ENCODE assay signal across 19 cellular contexts in genomic region chr4:158202475-158202874, GRCh38. TPM values are rescaled to one million over a fixed set of nuclear protein-coding genes. Genes with fewer than 3 reads are reported as not detected.
DNase-seq lines count a peak whose midpoint lies in the region; ATAC-seq, FAIRE-seq and TF ChIP-seq lines count a peak whose summit lies in the region.
"Had no signal": no experiment of that assay in that cellular context is flagged by ENCODE, and none has a peak within 500 bp of the region (broad histone marks: within the 10 kb centered on the region; RNA-seq: fewer than 3 reads in every experiment).

No MANE protein-coding gene starts in this region.

- SMC1A ChIA-PET in GM12878 (lab: Charles Lee; ENCODE audit: uncharacterized antibody, unreplicated experiment), result no interaction called here

- H3K4me3 Mint-ChIP-seq in Caco-2 (ENCODE audit: unreplicated experiment) (no peak overlapping the region), nephron progenitor cell (no peak overlapping the region)
- H3K4me3 Mint-ChIP-seq: B cell; CD8-positive, alpha-beta memory T cell; HFFc6 had no signal

- peak overlapping the region; percentile 69 for H3K27ac Mint-ChIP-seq in Caco-2 (ENCODE audit: unreplicated experiment)
- no peak overlapping the region for H3K27ac Mint-ChIP-seq in nephron progenitor cell
- H3K27ac Mint-ChIP-seq: B cell; CD8-positive, alpha-beta memory T cell; HFFc6 had no signal

- peaks cover 1% of the 10 kb centered on the region; the same call in 1 of the 2 replicates for H3K36me3 ChIP-seq in Caco-2 (ENCODE audit: control insufficient read depth, insufficient read depth, low read length)
- no peaks in the 10 kb centered on the region for H3K36me3 ChIP-seq in GM12878 (ENCODE audit: control insufficient read depth in 2 of 2, insufficient read depth in 2 of 2, low read length in 1 of 2)

- H3K27me3 ChIP-seq in Caco-2 (replicated peaks; ENCODE audit: control insufficient read depth, insufficient read depth, low read length), result no peaks in the 10 kb centered on the region
- no peaks in the 10 kb centered on the region for H3K27me3 ChIP-seq in GM12878 (replicated peaks in 1 of 2; ENCODE audit: control insufficient read depth in 2 of 2, insufficient read depth in 2 of 2, low read length in 1 of 2)

- DNase-seq in Caco-2 (no peak), GM12878 (ENCODE audit: low read depth, low spot score) (no peak), medulla oblongata (ENCODE audit: extremely low spot score) (peak; percentile 64), nephron progenitor cell (no peak), foreskin fibroblast (no peak)
- DNase-seq: CD8-positive, alpha-beta memory T cell; DMS79 treated with DMSO at 0.1 percent for 48 hours; GOT3; HFFc6; KBM-7; NCI-H1105; NCI-H1694 treated with DMSO at 0.1 percent for 48 hours; NCI-H2107; NCI-H2227 treated with DMSO at 0.1 percent for 48 hours; NCI-H524; SIG-M5 had no signal

- no peak for TF ChIP-seq POLR2A in GM12878 (IDR thresholded peaks at IDR 0.05; ENCODE audit: low read depth, low read length)

- POLR2A ChIA-PET in Caco-2 (lab: Charles Lee), result no interaction called here
- POLR2A ChIA-PET in GM12878 (lab: Charles Lee), result no interaction called here

- FAIRE-seq in GM12878 (lab: Jason Lieb, UNC), result peak; percentile 49

- no peaks in the 10 kb centered on the region for H3K79me2 ChIP-seq in GM12878 (ENCODE audit: control insufficient read depth, insufficient read depth, low read length)

- H3K27me3 Mint-ChIP-seq in Caco-2 (ENCODE audit: insufficient read depth, unreplicated experiment) (no peaks in the 10 kb centered on the region), nephron progenitor cell (ENCODE audit: low read depth, poor library complexity) (no peaks in the 10 kb centered on the region)

- BruUV-seq in Caco-2 (replicated peaks; lab: Mats Ljungman, UMichigan) (no TSS peak), GM12878 (replicated peaks; lab: Mats Ljungman, UMichigan) (no TSS peak)

- H3K4me1 ChIP-seq in Caco-2 (no peaks in the 10 kb centered on the region), GM12878 (ENCODE audit: control insufficient read depth, insufficient read depth, low read length) (no peaks in the 10 kb centered on the region)

- H4K20me1 ChIP-seq in GM12878 (ENCODE audit: control insufficient read depth, insufficient read depth), result no peaks in the 10 kb centered on the region

- H3K9me3 ChIP-seq in Caco-2 (no peaks in the 10 kb centered on the region), GM12878 (replicated peaks; ENCODE audit: control insufficient read depth, insufficient read depth, low read length) (no peaks in the 10 kb centered on the region)

- TF ChIP-seq CTCF in Caco-2 (IDR thresholded peaks at IDR 0.05; ENCODE audit: insufficient read depth in 1 of 2, low read depth in 1 of 2, low read length in 1 of 2, severe bottlenecking in 1 of 2, unreplicated experiment in 1 of 2) (no peak), GM12878 (IDR thresholded peaks at IDR 0.05 in 2 of 3, conservative IDR thresholded peaks at IDR 0.05 in 1 of 3; ENCODE audit: control insufficient read depth in 2 of 3, extremely low read depth in 1 of 3, insufficient read depth in 1 of 3, low read depth in 3 of 3, low read length in 3 of 3) (no peak), nephron progenitor cell (IDR thresholded peaks at IDR 0.05) (no peak), foreskin fibroblast (IDR thresholded peaks at IDR 0.05; ENCODE audit: low read depth, low read length) (no peak)

- no peak overlapping the region for H3K9ac ChIP-seq in GM12878 (ENCODE audit: control insufficient read depth, insufficient read depth, low read length)

- intact Hi-C loops in Caco-2 (cut with micrococcal nuclease; ENCODE audit: unreplicated experiment), result no loop called here
- intact Hi-C loops in GM12878 (cut with micrococcal nuclease; ENCODE audit: unreplicated experiment), result no loop called here

- no peak overlapping the region for H3K27ac ChIP-seq in GM12878 (ENCODE audit: control insufficient read depth, insufficient read depth)

- no peak for TF ChIP-seq EP300 in GM12878 (IDR thresholded peaks at IDR 0.05; ENCODE audit: borderline replicate concordance in 1 of 2, control insufficient read depth in 1 of 2, low read depth in 2 of 2, low read length in 2 of 2)

- H3K36me3 Mint-ChIP-seq in Caco-2 (ENCODE audit: insufficient read depth, unreplicated experiment), result peaks cover 11% of the 10 kb centered on the region
- no peaks in the 10 kb centered on the region for H3K36me3 Mint-ChIP-seq in nephron progenitor cell (ENCODE audit: low read depth)
- H3K36me3 Mint-ChIP-seq: CD8-positive, alpha-beta memory T cell had no signal

- in situ Hi-C loops in GM12878 (cut with MboI), result no loop called here

- TF ChIP-seq RAD21 in GM12878 (IDR thresholded peaks at IDR 0.05; ENCODE audit: insufficient read depth, low read depth, low read length), result no peak

- RAD21 ChIA-PET in GM12878 (lab: Charles Lee; ENCODE audit: unreplicated experiment), result no interaction called here

- peaks cover 14% of the 10 kb centered on the region for H3K4me1 Mint-ChIP-seq in Caco-2 (ENCODE audit: low read depth, unreplicated experiment)
- H3K4me1 Mint-ChIP-seq in nephron progenitor cell, result no peaks in the 10 kb centered on the region
- H3K4me1 Mint-ChIP-seq: B cell; CD8-positive, alpha-beta memory T cell had no signal

- ATAC-seq in HG03378 (IDR thresholded peaks at IDR 0.05; ENCODE audit: unreplicated experiment), result peak; percentile 45
- no peak for ATAC-seq in GM12878
- no peak for ATAC-seq in GM21447 (IDR thresholded peaks at IDR 0.05; ENCODE audit: unreplicated experiment)

- no peak overlapping the region for H2AFZ ChIP-seq in GM12878 (ENCODE audit: control insufficient read depth, low read depth, low read length)

- CTCF ChIA-PET in Caco-2 (lab: Charles Lee) (no interaction called here), GM12878 (lab: Yijun Ruan, JAX) (no interaction called here)

- no peaks in the 10 kb centered on the region for H3K9me3 Mint-ChIP-seq in Caco-2 (ENCODE audit: unreplicated experiment)
- H3K9me3 Mint-ChIP-seq in nephron progenitor cell, result peaks cover 6% of the 10 kb centered on the region
- H3K9me3 Mint-ChIP-seq: HFFc6 had no signal

- no peak overlapping the region for H3K4me2 ChIP-seq in GM12878 (ENCODE audit: control insufficient read depth, insufficient read depth)

- WGBS in GM12878 (ENCODE audit: insufficient coverage, insufficient replicate concordance, low lambda C conversion rate, missing lambda C conversion rate), result 0% methylated on average over 1 of the region's 1 CpG

- no peak overlapping the region for H3K4me3 ChIP-seq in Caco-2 (ENCODE audit: low read depth, low read length)
- H3K4me3 ChIP-seq in GM12878, result no peak overlapping the region
- no peak overlapping the region for H3K4me3 ChIP-seq in foreskin fibroblast (ENCODE audit: low read depth in 1 of 2, low read length in 2 of 2)

TF ChIP-seq in GM12878, 131 proteins besides CTCF, POLR2A, EP300 and RAD21 (continues in another document):
- no peak for TF ChIP-seq SPI1 (IDR thresholded peaks at IDR 0.05; ENCODE audit: borderline replicate concordance, insufficient read depth, low read depth, low read length)

RNA-seq across cellular contexts. Expression of gene TMEM144, which starts 7.8 kb away (rescaled TPM):
- 15.5 and 17.9 TPM in 2 replicates for total RNA-seq in Caco-2 (2022)
- not detected in 2 replicates for total RNA-seq in GM12878 (2013; cell fraction: nucleolus; rRNA removed)
- 1.7 and 2.3 TPM in 2 replicates for total RNA-seq in GM12878 (2014; rRNA removed)
- total RNA-seq in GM12878 (2014; rRNA removed; fragmentation: Illumina TruSeq; extraction: Trizol), result 1.6 and 2.1 TPM in 2 replicates
- 1.8 and 2.6 TPM in 2 replicates for total RNA-seq in GM12878 (2021)
- polyA plus RNA-seq in GM12878 (2011; ENCODE audit: low read depth), result 0.55 TPM
- polyA plus RNA-seq in GM12878 (2011; rRNA removed), result 0.08 and 0.09 TPM in 2 replicates
- not detected in 2 replicates for polyA plus RNA-seq in GM12878 (2011; cell fraction: cytosol; rRNA removed)
- polyA plus RNA-seq in GM12878 (2011; cell fraction: nucleus; rRNA removed), result 0.21 and 0.32 TPM in 2 replicates
- polyA plus RNA-seq in GM12878 (2012), result 1.2 and 1.6 TPM in 2 replicates
- 1.5 and 1.7 TPM in 2 replicates for polyA plus RNA-seq in GM12878 (2014; fragmentation: Illumina TruSeq; extraction: Trizol)
- polyA plus RNA-seq in GM12878 (2014; fragmentation: Nextera tagmentation; extraction: Ambion mirVana), result 1 to 10 TPM in 1 of 2 experiments, under 1 TPM in 1; 0.80 to 1.0 TPM
- polyA plus RNA-seq in GM12878 (2014; rRNA removed), result 1.3 TPM in 2 replicates
- 1 to 10 TPM; 1.4 to 1.6 TPM for polyA plus RNA-seq in GM12878 (2016; fragmentation: Nextera tagmentation; extraction: Ambion mirVana)
- polyA minus RNA-seq in GM12878 (2011; rRNA and poly(A)+ RNA removed), result 0.29 and 0.52 TPM in 2 replicates
- not detected in 2 replicates for polyA minus RNA-seq in GM12878 (2011; cell fraction: cytosol; rRNA and poly(A)+ RNA removed)
- polyA minus RNA-seq in GM12878 (2011; cell fraction: nucleus; rRNA and poly(A)+ RNA removed), result 0.29 TPM in 1 of 2 replicates, not detected in the other
- polyA plus RNA-seq: CD8-positive, alpha-beta memory T cell had no signal

RNA-seq across cellular contexts. Expression of gene GASK1B, which starts 29.6 kb away (rescaled TPM):
- total RNA-seq in Caco-2 (2022), result 42.5 and 48.5 TPM in 2 replicates
- total RNA-seq in GM12878 (2013; cell fraction: nucleolus; rRNA removed), result not detected in 2 replicates
- total RNA-seq in GM12878 (2014; rRNA removed), result under 0.01 and 0.05 TPM in 2 replicates
- total RNA-seq in GM12878 (2014; rRNA removed; fragmentation: Illumina TruSeq; extraction: Trizol), result 0.09 TPM in 2 replicates
- total RNA-seq in GM12878 (2021), result 0.21 TPM in 2 replicates
- not detected for polyA plus RNA-seq in GM12878 (2011; ENCODE audit: low read depth)
- 0.05 and 0.13 TPM in 2 replicates for polyA plus RNA-seq in GM12878 (2011; rRNA removed)
- 0.05 and 0.07 TPM in 2 replicates for polyA plus RNA-seq in GM12878 (2011; cell fraction: cytosol; rRNA removed)
- polyA plus RNA-seq in GM12878 (2011; cell fraction: nucleus; rRNA removed), result 0.04 and 0.07 TPM in 2 replicates
- polyA plus RNA-seq in GM12878 (2012), result 0.07 and 0.17 TPM in 2 replicates
- 0.07 and 0.76 TPM in 2 replicates for polyA plus RNA-seq in GM12878 (2014; fragmentation: Illumina TruSeq; extraction: Trizol)
- under 1 TPM in 1 of 2 experiments, not detected in 1; 0.02 TPM for polyA plus RNA-seq in GM12878 (2014; fragmentation: Nextera tagmentation; extraction: Ambion mirVana)
- polyA plus RNA-seq in GM12878 (2014; rRNA removed), result 0.04 TPM in 1 of 2 replicates, not detected in the other
- polyA plus RNA-seq in GM12878 (2016; fragmentation: Nextera tagmentation; extraction: Ambion mirVana), result under 1 TPM; 0.15 to 0.20 TPM
- 0.31 TPM in 1 of 2 replicates, not detected in the other for polyA minus RNA-seq in GM12878 (2011; rRNA and poly(A)+ RNA removed)
- not detected in 2 replicates for polyA minus RNA-seq in GM12878 (2011; cell fraction: cytosol; rRNA and poly(A)+ RNA removed)
- polyA minus RNA-seq in GM12878 (2011; cell fraction: nucleus; rRNA and poly(A)+ RNA removed), result 0.67 TPM in 1 of 2 replicates, not detected in the other
- polyA plus RNA-seq: CD8-positive, alpha-beta memory T cell had no signal

Comparison
In these comparisons a context has a peak if more than half of its experiments do, and no peak if none do; other contexts are left out.
1. RNA of gene GASK1B, which starts 29.6 kb away (total RNA-seq): 42.5 to 48.5 TPM in Caco-2; under 0.01 to 0.21 TPM in GM12878; every median in the first group is over 10 times any median in the second.